ENCODE assay signal across 1 cellular context in the genomic region with DNA sequence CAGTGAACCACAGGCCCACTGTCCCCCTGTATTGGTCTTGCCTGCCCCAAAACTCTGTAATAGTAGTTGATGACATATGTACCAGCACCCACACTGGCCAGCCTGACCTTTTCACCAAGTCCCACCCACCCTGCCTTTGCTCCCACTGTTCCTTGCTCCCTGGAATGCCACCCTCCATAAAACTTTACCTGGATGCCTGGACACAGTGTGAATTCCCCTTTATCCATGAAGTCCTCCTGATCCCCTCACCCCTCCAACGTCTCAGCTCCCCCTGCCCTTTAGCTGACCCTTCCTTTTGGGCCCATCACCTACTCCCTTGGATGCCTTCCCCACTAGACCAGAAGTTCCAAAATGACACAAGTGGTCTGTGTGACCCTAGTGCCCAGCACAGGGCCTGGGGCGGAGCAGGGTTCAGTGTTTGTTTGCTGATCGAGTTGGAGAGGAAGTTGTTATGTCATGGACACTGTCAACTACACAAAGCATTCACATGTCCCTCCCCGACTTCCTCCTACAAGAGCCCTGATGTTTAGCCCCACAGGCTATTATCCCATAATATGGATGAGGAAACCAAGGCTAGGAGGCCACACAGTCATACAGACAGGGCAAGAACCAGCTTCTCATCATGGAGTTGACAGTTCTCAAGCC.
TF ChIP-seq lines count a peak whose summit lies in the region.

No MANE protein-coding gene starts in this region.

TF ChIP-seq in HepG2, 621 proteins besides CTCF, POLR2A, EP300 and RAD21 (continued from another document and continues in another):
- TF ChIP-seq HBP1 (CRISPR knock-in tag; IDR thresholded peaks at IDR 0.05; ENCODE audit: low read depth), result no peak
- no peak for TF ChIP-seq NCOR1 (IDR thresholded peaks at IDR 0.05; ENCODE audit: borderline replicate concordance, low read length)
- no peak for TF ChIP-seq ZNF432 (CRISPR knock-in tag; IDR thresholded peaks at IDR 0.05; ENCODE audit: borderline replicate concordance)
- TF ChIP-seq ZNF558 (CRISPR knock-in tag; IDR thresholded peaks at IDR 0.05; ENCODE audit: borderline replicate concordance), result no peak
- TF ChIP-seq, protein P1, sequence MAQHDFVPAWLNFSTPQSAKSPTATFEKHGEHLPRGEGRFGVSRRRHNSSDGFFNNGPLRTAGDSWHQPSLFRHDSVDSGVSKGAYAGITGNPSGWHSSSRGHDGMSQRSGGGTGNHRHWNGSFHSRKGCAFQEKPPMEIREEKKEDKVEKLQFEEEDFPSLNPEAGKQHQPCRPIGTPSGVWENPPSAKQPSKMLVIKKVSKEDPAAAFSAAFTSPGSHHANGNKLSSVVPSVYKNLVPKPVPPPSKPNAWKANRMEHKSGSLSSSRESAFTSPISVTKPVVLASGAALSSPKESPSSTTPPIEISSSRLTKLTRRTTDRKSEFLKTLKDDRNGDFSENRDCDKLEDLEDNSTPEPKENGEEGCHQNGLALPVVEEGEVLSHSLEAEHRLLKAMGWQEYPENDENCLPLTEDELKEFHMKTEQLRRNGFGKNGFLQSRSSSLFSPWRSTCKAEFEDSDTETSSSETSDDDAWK (CRISPR knock-in tag; IDR thresholded peaks at IDR 0.05), result no peak
- TF ChIP-seq FOXK1 (CRISPR knock-in tag; IDR thresholded peaks at IDR 0.05; ENCODE audit: borderline replicate concordance, low read depth), result peak; percentile 69; the same call in 1 of the 2 replicates
- TF ChIP-seq U2AF1 (optimal IDR thresholded peaks at IDR 0.05; ENCODE audit: low read depth, low read length), result no peak
- TF ChIP-seq SMAD1 (CRISPR knock-in tag; IDR thresholded peaks at IDR 0.05; ENCODE audit: borderline replicate concordance, low read depth), result peak; percentile 34; the same call in 1 of the 2 replicates
- peak; percentile 83 for TF ChIP-seq HNF1B (CRISPR knock-in tag; IDR thresholded peaks at IDR 0.05)
- peak; percentile 99 for TF ChIP-seq ZNF629 (CRISPR knock-in tag; conservative IDR thresholded peaks at IDR 0.05)
- TF ChIP-seq ZNF770 (CRISPR knock-in tag; IDR thresholded peaks at IDR 0.05), result no peak
- TF ChIP-seq, protein P2, sequence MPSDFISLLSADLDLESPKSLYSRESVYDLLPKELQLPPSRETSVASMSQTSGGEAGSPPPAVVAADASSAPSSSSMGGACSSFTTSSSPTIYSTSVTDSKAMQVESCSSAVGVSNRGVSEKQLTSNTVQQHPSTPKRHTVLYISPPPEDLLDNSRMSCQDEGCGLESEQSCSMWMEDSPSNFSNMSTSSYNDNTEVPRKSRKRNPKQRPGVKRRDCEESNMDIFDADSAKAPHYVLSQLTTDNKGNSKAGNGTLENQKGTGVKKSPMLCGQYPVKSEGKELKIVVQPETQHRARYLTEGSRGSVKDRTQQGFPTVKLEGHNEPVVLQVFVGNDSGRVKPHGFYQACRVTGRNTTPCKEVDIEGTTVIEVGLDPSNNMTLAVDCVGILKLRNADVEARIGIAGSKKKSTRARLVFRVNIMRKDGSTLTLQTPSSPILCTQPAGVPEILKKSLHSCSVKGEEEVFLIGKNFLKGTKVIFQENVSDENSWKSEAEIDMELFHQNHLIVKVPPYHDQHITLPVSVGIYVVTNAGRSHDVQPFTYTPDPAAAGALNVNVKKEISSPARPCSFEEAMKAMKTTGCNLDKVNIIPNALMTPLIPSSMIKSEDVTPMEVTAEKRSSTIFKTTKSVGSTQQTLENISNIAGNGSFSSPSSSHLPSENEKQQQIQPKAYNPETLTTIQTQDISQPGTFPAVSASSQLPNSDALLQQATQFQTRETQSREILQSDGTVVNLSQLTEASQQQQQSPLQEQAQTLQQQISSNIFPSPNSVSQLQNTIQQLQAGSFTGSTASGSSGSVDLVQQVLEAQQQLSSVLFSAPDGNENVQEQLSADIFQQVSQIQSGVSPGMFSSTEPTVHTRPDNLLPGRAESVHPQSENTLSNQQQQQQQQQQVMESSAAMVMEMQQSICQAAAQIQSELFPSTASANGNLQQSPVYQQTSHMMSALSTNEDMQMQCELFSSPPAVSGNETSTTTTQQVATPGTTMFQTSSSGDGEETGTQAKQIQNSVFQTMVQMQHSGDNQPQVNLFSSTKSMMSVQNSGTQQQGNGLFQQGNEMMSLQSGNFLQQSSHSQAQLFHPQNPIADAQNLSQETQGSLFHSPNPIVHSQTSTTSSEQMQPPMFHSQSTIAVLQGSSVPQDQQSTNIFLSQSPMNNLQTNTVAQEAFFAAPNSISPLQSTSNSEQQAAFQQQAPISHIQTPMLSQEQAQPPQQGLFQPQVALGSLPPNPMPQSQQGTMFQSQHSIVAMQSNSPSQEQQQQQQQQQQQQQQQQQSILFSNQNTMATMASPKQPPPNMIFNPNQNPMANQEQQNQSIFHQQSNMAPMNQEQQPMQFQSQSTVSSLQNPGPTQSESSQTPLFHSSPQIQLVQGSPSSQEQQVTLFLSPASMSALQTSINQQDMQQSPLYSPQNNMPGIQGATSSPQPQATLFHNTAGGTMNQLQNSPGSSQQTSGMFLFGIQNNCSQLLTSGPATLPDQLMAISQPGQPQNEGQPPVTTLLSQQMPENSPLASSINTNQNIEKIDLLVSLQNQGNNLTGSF (CRISPR knock-in tag; IDR thresholded peaks at IDR 0.05), result no peak
- no peak for TF ChIP-seq HNF1A (IDR thresholded peaks at IDR 0.05; ENCODE audit: low read depth)
- TF ChIP-seq HNF1A (CRISPR knock-in tag; IDR thresholded peaks at IDR 0.05; ENCODE audit: borderline replicate concordance), result no peak; the same call in 1 of the 2 replicates
- peak; percentile 34; the same call in 1 of the 2 replicates for TF ChIP-seq HMG20A (CRISPR knock-in tag; IDR thresholded peaks at IDR 0.05; ENCODE audit: borderline replicate concordance)
- no peak for TF ChIP-seq ZBTB26 (CRISPR knock-in tag; IDR thresholded peaks at IDR 0.05; ENCODE audit: borderline replicate concordance)
- peak; percentile 31; the same call in 1 of the 2 replicates for TF ChIP-seq ZNF292 (CRISPR knock-in tag; IDR thresholded peaks at IDR 0.05; ENCODE audit: borderline replicate concordance, low read depth)
- TF ChIP-seq, protein P3, sequence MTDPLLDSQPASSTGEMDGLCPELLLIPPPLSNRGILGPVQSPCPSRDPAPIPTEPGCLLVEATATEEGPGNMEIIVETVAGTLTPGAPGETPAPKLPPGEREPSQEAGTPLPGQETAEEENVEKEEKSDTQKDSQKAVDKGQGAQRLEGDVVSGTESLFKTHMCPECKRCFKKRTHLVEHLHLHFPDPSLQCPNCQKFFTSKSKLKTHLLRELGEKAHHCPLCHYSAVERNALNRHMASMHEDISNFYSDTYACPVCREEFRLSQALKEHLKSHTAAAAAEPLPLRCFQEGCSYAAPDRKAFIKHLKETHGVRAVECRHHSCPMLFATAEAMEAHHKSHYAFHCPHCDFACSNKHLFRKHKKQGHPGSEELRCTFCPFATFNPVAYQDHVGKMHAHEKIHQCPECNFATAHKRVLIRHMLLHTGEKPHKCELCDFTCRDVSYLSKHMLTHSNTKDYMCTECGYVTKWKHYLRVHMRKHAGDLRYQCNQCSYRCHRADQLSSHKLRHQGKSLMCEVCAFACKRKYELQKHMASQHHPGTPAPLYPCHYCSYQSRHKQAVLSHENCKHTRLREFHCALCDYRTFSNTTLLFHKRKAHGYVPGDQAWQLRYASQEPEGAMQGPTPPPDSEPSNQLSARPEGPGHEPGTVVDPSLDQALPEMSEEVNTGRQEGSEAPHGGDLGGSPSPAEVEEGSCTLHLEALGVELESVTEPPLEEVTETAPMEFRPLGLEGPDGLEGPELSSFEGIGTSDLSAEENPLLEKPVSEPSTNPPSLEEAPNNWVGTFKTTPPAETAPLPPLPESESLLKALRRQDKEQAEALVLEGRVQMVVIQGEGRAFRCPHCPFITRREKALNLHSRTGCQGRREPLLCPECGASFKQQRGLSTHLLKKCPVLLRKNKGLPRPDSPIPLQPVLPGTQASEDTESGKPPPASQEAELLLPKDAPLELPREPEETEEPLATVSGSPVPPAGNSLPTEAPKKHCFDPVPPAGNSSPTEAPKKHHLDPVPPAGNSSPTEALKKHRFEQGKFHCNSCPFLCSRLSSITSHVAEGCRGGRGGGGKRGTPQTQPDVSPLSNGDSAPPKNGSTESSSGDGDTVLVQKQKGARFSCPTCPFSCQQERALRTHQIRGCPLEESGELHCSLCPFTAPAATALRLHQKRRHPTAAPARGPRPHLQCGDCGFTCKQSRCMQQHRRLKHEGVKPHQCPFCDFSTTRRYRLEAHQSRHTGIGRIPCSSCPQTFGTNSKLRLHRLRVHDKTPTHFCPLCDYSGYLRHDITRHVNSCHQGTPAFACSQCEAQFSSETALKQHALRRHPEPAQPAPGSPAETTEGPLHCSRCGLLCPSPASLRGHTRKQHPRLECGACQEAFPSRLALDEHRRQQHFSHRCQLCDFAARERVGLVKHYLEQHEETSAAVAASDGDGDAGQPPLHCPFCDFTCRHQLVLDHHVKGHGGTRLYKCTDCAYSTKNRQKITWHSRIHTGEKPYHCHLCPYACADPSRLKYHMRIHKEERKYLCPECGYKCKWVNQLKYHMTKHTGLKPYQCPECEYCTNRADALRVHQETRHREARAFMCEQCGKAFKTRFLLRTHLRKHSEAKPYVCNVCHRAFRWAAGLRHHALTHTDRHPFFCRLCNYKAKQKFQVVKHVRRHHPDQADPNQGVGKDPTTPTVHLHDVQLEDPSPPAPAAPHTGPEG (CRISPR knock-in tag; IDR thresholded peaks at IDR 0.05), result no peak
- TF ChIP-seq RARG (CRISPR knock-in tag; IDR thresholded peaks at IDR 0.05; ENCODE audit: low read depth), result no peak
